1 cellular context compared by ENCODE assay signal in genomic region chr15:63191895-63192603, GRCh38.
TF ChIP-seq lines count a peak whose summit lies in the region.

No MANE protein-coding gene starts in this region.

TF ChIP-seq in K562, 482 proteins besides CTCF, POLR2A, EP300 and RAD21 (continued from another document and continues in another):
- TF ChIP-seq DMBX1 (CRISPR knock-in tag; IDR thresholded peaks at IDR 0.05; ENCODE audit: borderline replicate concordance) (no peak), ARID1B (IDR thresholded peaks at IDR 0.05) (peak; percentile 91), PREB (CRISPR knock-in tag; IDR thresholded peaks at IDR 0.05) (no peak), PHF8 (IDR thresholded peaks at IDR 0.05; ENCODE audit: borderline replicate concordance, low read length) (no peak), ZNF311 (CRISPR knock-in tag; IDR thresholded peaks at IDR 0.05) (no peak), RBM25 (IDR thresholded peaks at IDR 0.05; ENCODE audit: low read depth, low read length, severe bottlenecking) (no peak), ZNF197 (CRISPR knock-in tag; IDR thresholded peaks at IDR 0.05; ENCODE audit: low read depth) (no peak), ZNF232 (CRISPR knock-in tag; IDR thresholded peaks at IDR 0.05) (no peak), CXXC5 (CRISPR knock-in tag; IDR thresholded peaks at IDR 0.05) (peak; percentile 28; the same call in 1 of the 2 replicates), ZNF785 (CRISPR knock-in tag; IDR thresholded peaks at IDR 0.05) (no peak), POLR2H (tag; IDR thresholded peaks at IDR 0.05; ENCODE audit: low read depth) (no peak), ZNF324 (CRISPR knock-in tag; IDR thresholded peaks at IDR 0.05) (no peak), MEIS2 (IDR thresholded peaks at IDR 0.05; ENCODE audit: partially characterized antibody) (peak; percentile 84), ZNF124 (CRISPR knock-in tag; IDR thresholded peaks at IDR 0.05) (no peak), MED1 (CRISPR knock-in tag; IDR thresholded peaks at IDR 0.05; ENCODE audit: borderline replicate concordance) (no peak), SAFB2 (IDR thresholded peaks at IDR 0.05; ENCODE audit: borderline replicate concordance, low read depth, low read length, severe bottlenecking) (no peak), HOXB6 (CRISPR knock-in tag; IDR thresholded peaks at IDR 0.05; ENCODE audit: borderline replicate concordance) (no peak), GTF2F1 (IDR thresholded peaks at IDR 0.05; ENCODE audit: low read depth, low read length) (no peak), BCL6 (CRISPR knock-in tag; IDR thresholded peaks at IDR 0.05) (no peak), ZNF143 (CRISPR knock-in tag; IDR thresholded peaks at IDR 0.05) (no peak), ZNF347 (CRISPR knock-in tag; IDR thresholded peaks at IDR 0.05; ENCODE audit: low read depth) (no peak), GTF2A2 (tag; IDR thresholded peaks at IDR 0.05) (no peak), ATF3 (IDR thresholded peaks at IDR 0.05) (0 out of 2 replicates have a peak, but pooled peaks have one; percentile 24), ATF3 (CRISPR knock-in tag; conservative IDR thresholded peaks at IDR 0.05) (no peak), CHCHD3 (CRISPR knock-in tag; IDR thresholded peaks at IDR 0.05) (no peak), MTA2 (IDR thresholded peaks at IDR 0.05; ENCODE audit: low read depth) (0 out of 2 replicates have a peak, but pooled peaks have one; percentile 44), ZNF644 (tag; IDR thresholded peaks at IDR 0.05; ENCODE audit: low read depth) (no peak), NFE2L1 (tag; IDR thresholded peaks at IDR 0.05; ENCODE audit: borderline replicate concordance, low read depth) (no peak), ZNF12 (CRISPR knock-in tag; IDR thresholded peaks at IDR 0.05) (no peak), ZNF445 (CRISPR knock-in tag; IDR thresholded peaks at IDR 0.05; ENCODE audit: low read depth) (no peak), RHOXF2B (CRISPR knock-in tag; conservative IDR thresholded peaks at IDR 0.05) (no peak), NR3C1 (CRISPR knock-in tag; IDR thresholded peaks at IDR 0.05) (no peak), NCOA1 (IDR thresholded peaks at IDR 0.05; ENCODE audit: low read depth) (no peak), ZBTB9 (CRISPR knock-in tag; IDR thresholded peaks at IDR 0.05) (0 out of 2 replicates have a peak, but pooled peaks have one; percentile 13), BCOR (IDR thresholded peaks at IDR 0.05) (no peak), TCF7L2 (IDR thresholded peaks at IDR 0.05; ENCODE audit: low read depth, low read length) (no peak), ID3 (CRISPR knock-in tag; IDR thresholded peaks at IDR 0.05) (no peak), ID3 (tag; IDR thresholded peaks at IDR 0.05) (no peak), SREBF1 (IDR thresholded peaks at IDR 0.05; ENCODE audit: borderline replicate concordance, low read depth, low read length) (no peak), HNRNPL (IDR thresholded peaks at IDR 0.05; ENCODE audit: low read depth, low read length) (no peak), ZNF318 (IDR thresholded peaks at IDR 0.05; ENCODE audit: borderline replicate concordance in 1 of 2, low read depth in 1 of 2) (no peak), ZNF780A (CRISPR knock-in tag; IDR thresholded peaks at IDR 0.05) (no peak), UBTF (IDR thresholded peaks at IDR 0.05; ENCODE audit: borderline replicate concordance in 1 of 2, low read depth in 2 of 2, low read length in 2 of 2) (no peak), MXI1 (IDR thresholded peaks at IDR 0.05; ENCODE audit: low read depth, low read length) (no peak), STAT5B (CRISPR knock-in tag; IDR thresholded peaks at IDR 0.05) (no peak), SMAD4 (CRISPR knock-in tag; conservative IDR thresholded peaks at IDR 0.05) (0 out of 2 replicates have a peak, but pooled peaks have one; percentile 31), CLOCK (CRISPR knock-in tag; IDR thresholded peaks at IDR 0.05; ENCODE audit: borderline replicate concordance) (no peak), ZNF449 (CRISPR knock-in tag; IDR thresholded peaks at IDR 0.05) (no peak), RFX1 (IDR thresholded peaks at IDR 0.05) (no peak), ELK3 (CRISPR knock-in tag; IDR thresholded peaks at IDR 0.05) (no peak), ZNF3 (CRISPR knock-in tag; IDR thresholded peaks at IDR 0.05) (no peak), FOSL1 (tag; conservative IDR thresholded peaks at IDR 0.05) (peak; percentile 78)
